13 cellular contexts compared by ENCODE assay signal in genomic region chr12:99436584-99436983, GRCh38.
DNase-seq lines count a peak whose midpoint lies in the region; ATAC-seq, FAIRE-seq and TF ChIP-seq lines count a peak whose summit lies in the region.
"Had no signal": no experiment of that assay in that cellular context is flagged by ENCODE, and none has a peak within 500 bp of the region (broad histone marks: within the 10 kb centered on the region; RNA-seq: fewer than 3 reads in every experiment).

No MANE protein-coding gene starts in this region.

- H3K4me1 Mint-ChIP-seq in activated naive CD8-positive, alpha-beta T cell treated with anti-CD3 and anti-CD28 coated beads, Interleukin-2, amount 50 U/mL, for 24 hours = no peaks in the 10 kb centered on the region
- H3K4me1 Mint-ChIP-seq in activated naive CD8-positive, alpha-beta T cell treated with anti-CD3 and anti-CD28 coated beads for 36 hours = no peaks in the 10 kb centered on the region
- H3K4me1 Mint-ChIP-seq in stimulated activated memory B cell treated with anti-CD40 and anti-IgM and Interleukin-4, amounts not matched to agents 10 μg/mL and 1 μg/mL and 100 μg/mL, for 72 hours = no peaks in the 10 kb centered on the region

- no peak overlapping the region for H3K4me3 Mint-ChIP-seq in activated naive CD8-positive, alpha-beta T cell treated with anti-CD3 and anti-CD28 coated beads, Interleukin-2, amount 50 U/mL, for 24 hours
- H3K4me3 Mint-ChIP-seq in activated naive CD8-positive, alpha-beta T cell treated with anti-CD3 and anti-CD28 coated beads for 36 hours = no peak overlapping the region
- no peak overlapping the region for H3K4me3 Mint-ChIP-seq in stimulated activated memory B cell treated with anti-CD40 and anti-IgM and Interleukin-4, amounts not matched to agents 10 μg/mL and 1 μg/mL and 100 μg/mL, for 72 hours
- H3K4me3 Mint-ChIP-seq: stimulated activated naive CD8-positive, alpha-beta T cell treated with anti-CD3 and anti-CD28 coated beads, Interleukin-15, Interleukin-2, amounts not matched to agents 100 ng/mL and 50 ng/mL, for 24 hours had no signal

- no peak for DNase-seq in activated naive CD8-positive, alpha-beta T cell treated with anti-CD3 and anti-CD28 coated beads, Interleukin-2, amount 50 U/mL, for 24 hours
- DNase-seq in activated naive CD8-positive, alpha-beta T cell treated with anti-CD3 and anti-CD28 coated beads for 36 hours = no peak
- DNase-seq in frontal cortex (ENCODE audit: low spot score in 2 of 2) (no peak), colonic mucosa (no peak), AML-193 (lab: John Stamatoyannopoulos, UW) (no peak)
- DNase-seq: ACHN, MM.1S had no signal

- TF ChIP-seq CTCF in colonic mucosa (IDR thresholded peaks at IDR 0.05) = no peak

- H3K27ac Mint-ChIP-seq in activated naive CD8-positive, alpha-beta T cell treated with anti-CD3 and anti-CD28 coated beads, Interleukin-2, amount 50 U/mL, for 24 hours = no peak overlapping the region
- no peak overlapping the region for H3K27ac Mint-ChIP-seq in activated naive CD8-positive, alpha-beta T cell treated with anti-CD3 and anti-CD28 coated beads for 36 hours
- H3K27ac Mint-ChIP-seq in stimulated activated memory B cell treated with anti-CD40 and anti-IgM and Interleukin-4, amounts not matched to agents 10 μg/mL and 1 μg/mL and 100 μg/mL, for 72 hours = no peak overlapping the region
- H3K27ac Mint-ChIP-seq: stimulated activated naive CD8-positive, alpha-beta T cell treated with anti-CD3 and anti-CD28 coated beads, Interleukin-15, Interleukin-2, amounts not matched to agents 100 ng/mL and 50 ng/mL, for 24 hours had no signal

- ATAC-seq in activated naive CD8-positive, alpha-beta T cell treated with anti-CD3 and anti-CD28 coated beads, Interleukin-2, amount 50 U/mL, for 24 hours = peak; percentile 33
- peak; percentile 98 for ATAC-seq in GM21529 (IDR thresholded peaks at IDR 0.05; ENCODE audit: unreplicated experiment)
- peak; percentile 99 for ATAC-seq in HG03097 (IDR thresholded peaks at IDR 0.05; ENCODE audit: low FRiP score, unreplicated experiment)
- ATAC-seq in stimulated activated memory B cell treated with anti-CD40 and anti-IgM and Interleukin-4, amounts not matched to agents 10 μg/mL and 1 μg/mL and 100 μg/mL, for 72 hours = peak; percentile 58

- intact Hi-C loops in colonic mucosa (cut with DNase I) = no loop called here

- no peak overlapping the region for H3K4me3 ChIP-seq in colonic mucosa
- H3K4me3 ChIP-seq: ascending aorta, smooth muscle cell had no signal

- no peaks in the 10 kb centered on the region for H3K27me3 ChIP-seq in colonic mucosa
- H3K27me3 ChIP-seq: ascending aorta had no signal

- no peaks in the 10 kb centered on the region for H3K4me1 ChIP-seq in colonic mucosa
- H3K4me1 ChIP-seq: ascending aorta had no signal

- H3K36me3 Mint-ChIP-seq in activated naive CD8-positive, alpha-beta T cell treated with anti-CD3 and anti-CD28 coated beads, Interleukin-2, amount 50 U/mL, for 24 hours (ENCODE audit: low read depth) = no peaks in the 10 kb centered on the region
- H3K36me3 Mint-ChIP-seq in activated naive CD8-positive, alpha-beta T cell treated with anti-CD3 and anti-CD28 coated beads for 36 hours = no peaks in the 10 kb centered on the region
- H3K36me3 Mint-ChIP-seq in stimulated activated memory B cell treated with anti-CD40 and anti-IgM and Interleukin-4, amounts not matched to agents 10 μg/mL and 1 μg/mL and 100 μg/mL, for 72 hours = no peaks in the 10 kb centered on the region

- H3K9me3 Mint-ChIP-seq in activated naive CD8-positive, alpha-beta T cell treated with anti-CD3 and anti-CD28 coated beads, Interleukin-2, amount 50 U/mL, for 24 hours = peaks cover 5% of the 10 kb centered on the region
- no peaks in the 10 kb centered on the region for H3K9me3 Mint-ChIP-seq in activated naive CD8-positive, alpha-beta T cell treated with anti-CD3 and anti-CD28 coated beads for 36 hours
- H3K9me3 Mint-ChIP-seq in stimulated activated memory B cell treated with anti-CD40 and anti-IgM and Interleukin-4, amounts not matched to agents 10 μg/mL and 1 μg/mL and 100 μg/mL, for 72 hours = peaks cover 3% of the 10 kb centered on the region

- no peak overlapping the region for H3K9ac ChIP-seq in colonic mucosa (ENCODE audit: low read depth in 2 of 2, low read length in 2 of 2)

- no peaks in the 10 kb centered on the region for H3K27me3 Mint-ChIP-seq in activated naive CD8-positive, alpha-beta T cell treated with anti-CD3 and anti-CD28 coated beads, Interleukin-2, amount 50 U/mL, for 24 hours
- no peaks in the 10 kb centered on the region for H3K27me3 Mint-ChIP-seq in activated naive CD8-positive, alpha-beta T cell treated with anti-CD3 and anti-CD28 coated beads for 36 hours
- H3K27me3 Mint-ChIP-seq in stimulated activated memory B cell treated with anti-CD40 and anti-IgM and Interleukin-4, amounts not matched to agents 10 μg/mL and 1 μg/mL and 100 μg/mL, for 72 hours = no peaks in the 10 kb centered on the region
- H3K27me3 Mint-ChIP-seq: stimulated activated naive CD8-positive, alpha-beta T cell treated with anti-CD3 and anti-CD28 coated beads, Interleukin-15, Interleukin-2, amounts not matched to agents 100 ng/mL and 50 ng/mL, for 24 hours had no signal

- no peaks in the 10 kb centered on the region for H3K36me3 ChIP-seq in colonic mucosa
- H3K36me3 ChIP-seq: ascending aorta had no signal

- no peaks in the 10 kb centered on the region for H3K9me3 ChIP-seq in colonic mucosa
- H3K9me3 ChIP-seq: ascending aorta had no signal

- no peak overlapping the region for H3K27ac ChIP-seq in colonic mucosa
- H3K27ac ChIP-seq: ascending aorta had no signal

- no peak for FAIRE-seq in frontal cortex (lab: Jason Lieb, UNC)

Comparison
In these comparisons a context has a peak if more than half of its experiments do, and no peak if none do; other contexts are left out.
1. ATAC-seq: peak in every context shown above with its lines; median percentile 99 in HG03097; 98 in GM21529; 58 in stimulated activated memory B cell treated with anti-CD40 and anti-IgM and Interleukin-4, amounts not matched to agents 10 μg/mL and 1 μg/mL and 100 μg/mL, for 72 hours; 33 in activated naive CD8-positive, alpha-beta T cell treated with anti-CD3 and anti-CD28 coated beads, Interleukin-2, amount 50 U/mL, for 24 hours.